ENCODE assay signal across 8 cellular contexts in the genomic region with DNA sequence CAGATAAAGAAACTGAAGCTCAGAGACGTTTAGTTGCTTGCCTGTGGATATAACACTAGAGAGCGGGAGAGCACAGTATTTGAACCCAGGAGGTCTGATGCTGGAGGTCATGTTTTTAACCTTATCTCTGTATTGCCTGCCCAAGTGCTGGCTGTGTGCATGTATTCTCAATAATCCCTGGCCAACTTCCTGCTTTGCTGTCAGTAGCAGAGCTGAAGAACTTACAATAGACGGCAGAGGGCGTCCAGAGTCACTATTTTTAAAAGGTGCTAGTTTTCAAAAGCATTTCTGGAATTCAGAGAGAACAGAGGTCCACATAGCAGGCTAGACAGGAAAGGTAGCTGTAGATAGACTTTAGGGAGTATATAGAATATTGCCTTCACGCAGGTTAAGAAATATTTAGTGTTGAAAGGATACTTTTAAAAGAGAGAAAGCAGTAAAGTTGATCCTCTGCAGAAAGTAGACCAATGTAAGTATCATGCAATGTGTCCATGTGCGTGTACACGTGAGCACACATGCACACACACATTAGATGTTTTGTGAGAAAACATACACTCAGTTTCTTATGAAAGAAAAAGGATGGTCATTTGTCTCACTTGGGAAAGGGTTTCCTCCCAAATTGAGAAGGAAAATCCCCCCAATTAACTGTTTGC. TPM values are rescaled to one million over a fixed set of nuclear protein-coding genes. Genes with fewer than 3 reads are reported as not detected.
DNase-seq lines count a peak whose midpoint lies in the region; ATAC-seq and TF ChIP-seq lines count a peak whose summit lies in the region.

No MANE protein-coding gene starts in this region.

- no peak overlapping the region for H3K27ac ChIP-seq in foreskin keratinocyte

- H3K27me3 ChIP-seq in foreskin keratinocyte: no peaks in the 10 kb centered on the region

- H3K36me3 Mint-ChIP-seq in activated CD4-positive, alpha-beta memory T cell treated with anti-CD3 and anti-CD28 coated beads for 36 hours: peaks cover 21% of the 10 kb centered on the region

- H3K27ac Mint-ChIP-seq in activated CD4-positive, alpha-beta memory T cell treated with anti-CD3 and anti-CD28 coated beads for 36 hours: no peak overlapping the region

- ATAC-seq in GM18907 (IDR thresholded peaks at IDR 0.05; ENCODE audit: unreplicated experiment) (peak; percentile 80), HG03175 (IDR thresholded peaks at IDR 0.05; ENCODE audit: unreplicated experiment) (peak; percentile 92), foreskin keratinocyte (peak; percentile 60)

- POLR2A ChIA-PET in activated CD4-positive, alpha-beta memory T cell treated with anti-CD3 and anti-CD28 coated beads for 36 hours (lab: Charles Lee): interaction anchor here (0.6 kb wide), 1 partner anchor 659 kb away, joined by 4 read pairs; no protein-coding TSS in a partner anchor

- H3K4me1 Mint-ChIP-seq in activated CD4-positive, alpha-beta memory T cell treated with anti-CD3 and anti-CD28 coated beads for 36 hours (ENCODE audit: low read depth): no peaks in the 10 kb centered on the region

- intact Hi-C loops in activated CD4-positive, alpha-beta memory T cell treated with anti-CD3 and anti-CD28 coated beads for 36 hours (cut with micrococcal nuclease): loop anchor here (1.0 to 2.0 kb wide), 3 partner anchors 158 to 452 kb away; no protein-coding TSS in a partner anchor

- no peaks in the 10 kb centered on the region for H3K27me3 Mint-ChIP-seq in activated CD4-positive, alpha-beta memory T cell treated with anti-CD3 and anti-CD28 coated beads for 36 hours

- peak; percentile 91 for TF ChIP-seq CTCF in foreskin keratinocyte (conservative IDR thresholded peaks at IDR 0.05)

- H3K4me3 Mint-ChIP-seq in activated CD4-positive, alpha-beta memory T cell treated with anti-CD3 and anti-CD28 coated beads for 36 hours: no peak overlapping the region

- DNase-seq in CMK (ENCODE audit: low read depth) (peak; percentile 26), NCI-H524 treated with DMSO at 0.1 percent for 48 hours (lab: John Stamatoyannopoulos, UW) (peak; percentile 11), foreskin keratinocyte (peak in 1 of 2 donors; percentile 75), occipital lobe (lab: John Stamatoyannopoulos, UW) (peak; percentile 14), activated gamma-delta T cell (lab: John Stamatoyannopoulos, UW) (no peak)
- peak; percentile 38 for DNase-seq in activated CD4-positive, alpha-beta memory T cell treated with anti-CD3 and anti-CD28 coated beads for 36 hours

- H3K4me1 ChIP-seq in foreskin keratinocyte: peaks cover 45% of the 10 kb centered on the region

- CTCF ChIA-PET in activated CD4-positive, alpha-beta memory T cell treated with anti-CD3 and anti-CD28 coated beads for 36 hours (lab: Charles Lee): interaction anchor here (0.7 to 3.4 kb wide), 13 partner anchors 12 to 452 kb away, joined by 3 to 20 read pairs (median 3); no protein-coding TSS in a partner anchor

- no peaks in the 10 kb centered on the region for H3K9me3 Mint-ChIP-seq in activated CD4-positive, alpha-beta memory T cell treated with anti-CD3 and anti-CD28 coated beads for 36 hours

RNA-seq across cellular contexts. Expression of gene PTCD2, which starts 46.3 kb away (rescaled TPM):
- 10 to 100 TPM; 10.8 to 12.1 TPM for total RNA-seq in activated CD4-positive, alpha-beta memory T cell treated with anti-CD3 and anti-CD28 coated beads for 36 hours
- 10.3 and 10.8 TPM in 2 replicates for total RNA-seq in foreskin keratinocyte
- polyA plus RNA-seq in foreskin keratinocyte: 6.3 and 7.6 TPM in 2 replicates
- total RNA-seq in occipital lobe: 10.5 TPM

RNA-seq across cellular contexts. Expression of gene MRPS27, which starts 46.4 kb away (rescaled TPM):
- 10 to 100 TPM; 85.9 to 91.4 TPM for total RNA-seq in activated CD4-positive, alpha-beta memory T cell treated with anti-CD3 and anti-CD28 coated beads for 36 hours
- total RNA-seq in foreskin keratinocyte: 77.0 and 77.9 TPM in 2 replicates
- polyA plus RNA-seq in foreskin keratinocyte: 45.1 and 51.7 TPM in 2 replicates
- total RNA-seq in occipital lobe: 69.4 TPM
